In genomic region chr4:147924604-147925412, GRCh38 we compare ENCODE assay signal across 9 cellular contexts.
A peak's percentile ranks its signal among the peaks of the same experiment; 100 is the strongest.
DNase-seq lines count a peak whose midpoint lies in the region; ATAC-seq and TF ChIP-seq lines count a peak whose summit lies in the region.
"Had no signal": no experiment of that assay in that cellular context is flagged by ENCODE, and none has a peak within 500 bp of the region (broad histone marks: within the 10 kb centered on the region; RNA-seq: fewer than 3 reads in every experiment).

No MANE protein-coding gene starts in this region.

- H3K27me3 ChIP-seq in endodermal cell (ENCODE audit: control insufficient read depth, insufficient read depth, low read length, poor library complexity, severe bottlenecking) (peaks cover 64% of the 10 kb centered on the region), parathyroid adenoma (ENCODE audit: control insufficient read depth, insufficient read depth, low read length) (no peaks in the 10 kb centered on the region)

- H3K9ac ChIP-seq in endodermal cell (ENCODE audit: extremely low read depth, low read length, poor library complexity, severe bottlenecking), result no peak overlapping the region
- H3K9ac ChIP-seq in parathyroid adenoma, result no peak overlapping the region

- H2AFZ ChIP-seq in parathyroid adenoma, result no peak overlapping the region

- H3K4me3 ChIP-seq in endodermal cell (ENCODE audit: low read length) (no peak overlapping the region), parathyroid adenoma (ENCODE audit: low read depth, low read length) (no peak overlapping the region)

- H3K4me3 Mint-ChIP-seq in endodermal cell, result no peak overlapping the region
- H3K4me3 Mint-ChIP-seq: activated B cell treated with CpG ODN at 0.5 μM for 24 hours had no signal

- DNase-seq in DMS 273 (lab: John Stamatoyannopoulos, UW; ENCODE audit: unreplicated experiment) (peak; percentile 20), DMS 273 treated with DMSO at 0.1 percent for 48 hours (lab: John Stamatoyannopoulos, UW) (no peak), NCI-H1436 (lab: John Stamatoyannopoulos, UW) (peak; percentile 6), endodermal cell (peak; percentile 81), amniotic stem cell (lab: John Stamatoyannopoulos, UW) (no peak)
- DNase-seq: activated B cell treated with CpG ODN at 0.5 μM for 24 hours had no signal

- no peak overlapping the region for H3K27ac Mint-ChIP-seq in endodermal cell
- H3K27ac Mint-ChIP-seq: activated B cell treated with CpG ODN at 0.5 μM for 24 hours had no signal

- peak; percentile 79 for TF ChIP-seq CTCF in endodermal cell (conservative IDR thresholded peaks at IDR 0.05)
- peak; percentile 44 for TF ChIP-seq CTCF in parathyroid adenoma (IDR thresholded peaks at IDR 0.05)

- H3K36me3 ChIP-seq in endodermal cell (ENCODE audit: control insufficient read depth, insufficient read depth, low read length) (no peaks in the 10 kb centered on the region), parathyroid adenoma (ENCODE audit: control insufficient read depth, insufficient read depth, low read length) (no peaks in the 10 kb centered on the region)

- WGBS in endodermal cell (ENCODE audit: insufficient coverage in 1 of 2, insufficient read length in 1 of 2), 2 experiments, result 32 to 44% methylated on average over 1 to 3 of the region's 3 CpGs

- H3K79me2 ChIP-seq in parathyroid adenoma, result no peaks in the 10 kb centered on the region

- H3K9me3 Mint-ChIP-seq in endodermal cell, result no peaks in the 10 kb centered on the region
- H3K9me3 Mint-ChIP-seq: activated B cell treated with CpG ODN at 0.5 μM for 24 hours had no signal

- ATAC-seq in HG03159 (IDR thresholded peaks at IDR 0.05; ENCODE audit: unreplicated experiment) (no peak), HG02973 (IDR thresholded peaks at IDR 0.05; ENCODE audit: unreplicated experiment) (no peak)

- H3K4me2 ChIP-seq in parathyroid adenoma (ENCODE audit: low read length), result no peak overlapping the region

- no peak overlapping the region for H3K27ac ChIP-seq in endodermal cell (ENCODE audit: low read depth, low read length)
- H3K27ac ChIP-seq in parathyroid adenoma, result no peak overlapping the region

- H3K9me3 ChIP-seq in endodermal cell (ENCODE audit: control insufficient read depth, low read length) (no peaks in the 10 kb centered on the region), parathyroid adenoma (ENCODE audit: control insufficient read depth, low read length) (no peaks in the 10 kb centered on the region)

- peaks cover 43% of the 10 kb centered on the region for H3K27me3 Mint-ChIP-seq in endodermal cell (ENCODE audit: insufficient read depth)
- H3K27me3 Mint-ChIP-seq: activated B cell treated with CpG ODN at 0.5 μM for 24 hours had no signal

- H3K4me1 ChIP-seq in endodermal cell (ENCODE audit: control insufficient read depth, insufficient read depth, low read length) (peaks cover 12% of the 10 kb centered on the region), parathyroid adenoma (no peaks in the 10 kb centered on the region)

- H3K36me3 Mint-ChIP-seq in endodermal cell (ENCODE audit: low read depth), result no peaks in the 10 kb centered on the region

- H3K4me1 Mint-ChIP-seq in endodermal cell, result peaks cover 5% of the 10 kb centered on the region
- H3K4me1 Mint-ChIP-seq: activated B cell treated with CpG ODN at 0.5 μM for 24 hours had no signal

Comparison
In these comparisons a context has a peak if more than half of its experiments do, and no peak if none do; other contexts are left out.
1. DNase-seq: peak in DMS 273 (single experiment), NCI-H1436 (single experiment) and endodermal cell (single experiment); none in DMS 273 treated with DMSO at 0.1 percent for 48 hours (single experiment) and amniotic stem cell (single experiment).